In genomic region chr6:150301871-150302800, GRCh38 we compare ENCODE assay signal across 8 cellular contexts.
DNase-seq lines count a peak whose midpoint lies in the region; ATAC-seq and TF ChIP-seq lines count a peak whose summit lies in the region.

No MANE protein-coding gene starts in this region.

- H3K4me1 ChIP-seq in A673 (ENCODE audit: insufficient read depth, low read length, poor library complexity, severe bottlenecking), result no peaks in the 10 kb centered on the region

- DNase-seq in A673 (ENCODE audit: low spot score) (peak; percentile 38), HPDE6-E6E7 (ENCODE audit: extremely low spot score) (peak; percentile 81), hepatic stellate cell (ENCODE audit: low spot score) (no peak), left lobe of liver (ENCODE audit: low spot score) (no peak), cerebellar cortex (ENCODE audit: low spot score) (no peak)
- DNase-seq in activated effector memory CD4-positive, alpha-beta T cell treated with Interleukin-2 at 50 U/mL for 16 hours, result no peak

- peaks cover 6% of the 10 kb centered on the region for H3K9me3 ChIP-seq in A673 (ENCODE audit: low read depth, low read length, poor library complexity, severe bottlenecking)

- ATAC-seq in GM19035 (IDR thresholded peaks at IDR 0.05; ENCODE audit: unreplicated experiment), result peak; percentile 69
- peak; percentile 82 for ATAC-seq in esophagus mucosa
- no peak for ATAC-seq in left lobe of liver

- no peaks in the 10 kb centered on the region for H3K36me3 ChIP-seq in A673 (ENCODE audit: insufficient read depth, low read length, poor library complexity, severe bottlenecking)

- no TSS peak for BruUV-seq in A673 (replicated peaks; lab: Mats Ljungman, UMichigan)

- no peak for TF ChIP-seq CTCF in A673 (conservative IDR thresholded peaks at IDR 0.05; ENCODE audit: low read depth, low read length)

- POLR2A ChIA-PET in A673 (lab: Charles Lee; ENCODE audit: low non-redundant PET), result no interaction called here

- CTCF ChIA-PET in A673 (lab: Charles Lee), result no interaction called here

- no peak overlapping the region for H3K27ac ChIP-seq in A673 (ENCODE audit: low read depth, low read length, poor library complexity, severe bottlenecking)

- intact Hi-C loops in A673 (cut with micrococcal nuclease; ENCODE audit: unreplicated experiment), result no loop called here

- H3K27me3 ChIP-seq in A673 (replicated peaks; ENCODE audit: insufficient read depth, low read depth, low read length, poor library complexity), result no peaks in the 10 kb centered on the region

- H3K4me3 ChIP-seq in A673 (ENCODE audit: low read depth, low read length, poor library complexity, severe bottlenecking), result no peak overlapping the region

Comparison
In these comparisons a context has a peak if more than half of its experiments do, and no peak if none do; other contexts are left out.
1. DNase-seq: peak in A673 (single experiment) and HPDE6-E6E7 (single experiment); none in activated effector memory CD4-positive, alpha-beta T cell treated with Interleukin-2 at 50 U/mL for 16 hours (single experiment), hepatic stellate cell (single experiment), left lobe of liver (single experiment) and cerebellar cortex (single experiment).